ENCODE assay signal across 22 cellular contexts in the genomic region with DNA sequence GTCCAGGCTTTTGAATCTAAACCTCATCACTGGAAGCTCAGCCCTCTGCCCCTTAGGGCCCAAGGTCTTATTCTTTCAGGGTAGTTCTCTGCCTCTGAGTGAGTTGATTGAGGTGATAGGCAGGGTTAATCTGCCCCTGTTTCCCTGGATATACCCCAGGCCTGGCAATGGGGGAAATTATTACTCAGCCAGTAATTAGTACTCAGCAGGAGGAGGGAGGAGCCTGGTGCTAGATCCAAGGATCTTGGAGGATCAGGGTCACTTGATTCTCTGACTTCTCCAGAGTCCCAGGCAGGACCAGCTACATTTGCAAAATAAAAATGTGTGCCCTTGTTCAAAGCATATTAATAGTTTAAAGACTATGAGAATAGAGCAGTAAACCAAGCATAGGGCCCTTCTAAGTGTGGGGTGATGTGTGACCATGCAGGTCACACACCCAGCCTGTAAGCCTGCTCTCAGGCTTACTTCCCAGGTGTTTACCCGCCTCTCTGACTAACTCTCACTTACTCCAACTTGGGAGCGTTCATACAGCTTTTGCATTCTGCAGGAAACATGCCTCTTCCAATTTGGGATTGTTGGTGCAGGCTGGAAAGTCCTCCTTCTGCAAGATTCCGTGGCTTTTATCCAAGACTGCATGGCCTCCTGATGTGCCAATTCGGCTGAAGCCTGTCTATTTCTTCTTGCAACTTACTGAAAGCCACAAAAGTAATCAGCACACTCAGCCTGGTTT. TPM values are rescaled to one million over a fixed set of nuclear protein-coding genes. Genes with fewer than 3 reads are reported as not detected.
DNase-seq lines count a peak whose midpoint lies in the region; ATAC-seq and TF ChIP-seq lines count a peak whose summit lies in the region.
"Had no signal": no experiment of that assay in that cellular context is flagged by ENCODE, and none has a peak within 500 bp of the region (broad histone marks: within the 10 kb centered on the region; RNA-seq: fewer than 3 reads in every experiment).

No MANE protein-coding gene starts in this region.

- H3K27ac ChIP-seq in foreskin keratinocyte (peak overlapping the region; percentile 75), transverse colon (peak overlapping the region; percentile 51 to 65 (median 62))
- H3K27ac ChIP-seq: C4-2B, gastrocnemius medialis, ovary, testis had no signal

- ATAC-seq in foreskin keratinocyte (peak; percentile 70), GM19455 (IDR thresholded peaks at IDR 0.05; ENCODE audit: unreplicated experiment) (no peak)
- ATAC-seq: gastrocnemius medialis, WTC11 had no signal

- no peak for TF ChIP-seq POLR2A in transverse colon (IDR thresholded peaks at IDR 0.05)

- no peak overlapping the region for H3K4me3 ChIP-seq in transverse colon
- H3K4me3 ChIP-seq: gastrocnemius medialis, ovary, testis had no signal

- no peaks in the 10 kb centered on the region for H3K9me3 ChIP-seq in transverse colon
- H3K9me3 ChIP-seq: gastrocnemius medialis, ovary, testis had no signal

- in situ Hi-C loops in transverse colon (cut with MboI; ENCODE audit: low pct_ligation_motif_present in 1 of 4, low pct_unique_long_range_greater_than_20kb in 1 of 4, low sequenced_read_pairs in 3 of 4), result loop anchor here in 1 of 4 donors (10.0 kb wide), 1 partner anchor 110 kb away; no protein-coding TSS in a partner anchor

- TF ChIP-seq EP300 in transverse colon (IDR thresholded peaks at IDR 0.05; ENCODE audit: low read depth), result no peak

- H3K36me3 Mint-ChIP-seq in progenitor cell of endocrine pancreas (ENCODE audit: insufficient read depth), result peaks cover 2% of the 10 kb centered on the region
- H3K36me3 Mint-ChIP-seq: WTC11 had no signal

- no peak overlapping the region for H3K4me3 Mint-ChIP-seq in progenitor cell of endocrine pancreas (ENCODE audit: low read depth)
- H3K4me3 Mint-ChIP-seq: central memory CD8-positive, alpha-beta T cell; WTC11 had no signal

- H3K4me1 Mint-ChIP-seq in progenitor cell of endocrine pancreas (ENCODE audit: low read depth), result peaks cover 4% of the 10 kb centered on the region
- H3K4me1 Mint-ChIP-seq: central memory CD8-positive, alpha-beta T cell had no signal

- H3K27me3 ChIP-seq in foreskin keratinocyte, result no peaks in the 10 kb centered on the region
- H3K27me3 ChIP-seq in transverse colon, result no peaks in the 10 kb centered on the region
- H3K27me3 ChIP-seq: gastrocnemius medialis, ovary, testis had no signal

- DNase-seq in DMS79 treated with DMSO at 0.1 percent for 48 hours (lab: John Stamatoyannopoulos, UW), result peak; percentile 70
- DNase-seq in DMS79 (lab: John Stamatoyannopoulos, UW), result no peak
- peak; percentile 46 for DNase-seq in astrocyte of the hippocampus (ENCODE audit: low read depth, low spot score)
- DNase-seq in foreskin keratinocyte, result peak; percentile 70 to 77
- no peak for DNase-seq in transverse colon
- DNase-seq in OCI-M2 (lab: John Stamatoyannopoulos, UW; ENCODE audit: unreplicated experiment), result no peak
- no peak for DNase-seq in progenitor cell of endocrine pancreas (ENCODE audit: low spot score, unreplicated experiment)
- DNase-seq: 8988T; DMS53; gastrocnemius medialis; left cardiac atrium; NCI-H2171; NCI-H82; ovary; stimulated activated CD4-positive, alpha-beta T cell treated with anti-CD3 and anti-CD28 coated beads, Interleukin-4, amount 100 ng/mL, for 24 hours; stimulated activated CD8-positive, alpha-beta memory T cell treated with anti-CD3 and anti-CD28 coated beads, Interleukin-4, amount 100 ng/mL, for 48 hours; T-helper 1 cell; testis had no signal

- no peaks in the 10 kb centered on the region for H3K27me3 Mint-ChIP-seq in progenitor cell of endocrine pancreas
- H3K27me3 Mint-ChIP-seq: central memory CD8-positive, alpha-beta T cell had no signal

- no peak overlapping the region for H3K27ac Mint-ChIP-seq in progenitor cell of endocrine pancreas
- H3K27ac Mint-ChIP-seq: WTC11 had no signal

- H3K36me3 ChIP-seq in transverse colon, result no peaks in the 10 kb centered on the region
- H3K36me3 ChIP-seq: gastrocnemius medialis, ovary had no signal

- H3K9me3 Mint-ChIP-seq in progenitor cell of endocrine pancreas (ENCODE audit: low read depth), result peaks cover 2% of the 10 kb centered on the region
- H3K9me3 Mint-ChIP-seq: central memory CD8-positive, alpha-beta T cell; WTC11 had no signal

- peaks cover 30% of the 10 kb centered on the region for H3K4me1 ChIP-seq in foreskin keratinocyte
- peaks cover 3 to 20% (median 15%) of the 10 kb centered on the region in 4 donors for H3K4me1 ChIP-seq in transverse colon
- H3K4me1 ChIP-seq: gastrocnemius medialis had no signal

- 44 to 72% methylated on average over 2 to 4 of the region's 4 CpGs for WGBS in transverse colon (ENCODE audit: low coverage in 1 of 2), 2 donors

- intact Hi-C loops in transverse colon (cut with DNase I; ENCODE audit: low total_unique reads), result no loop called here

- TF ChIP-seq CTCF in foreskin keratinocyte (conservative IDR thresholded peaks at IDR 0.05) (no peak), transverse colon (IDR thresholded peaks at IDR 0.05) (no peak), progenitor cell of endocrine pancreas (IDR thresholded peaks at IDR 0.05; ENCODE audit: unreplicated experiment) (no peak)

RNA-seq across cellular contexts. Expression of a gene that starts 7.9 kb away (rescaled TPM):
- total RNA-seq in foreskin keratinocyte (123 and 130 TPM in 2 replicates), transverse colon (100 to 1,000 TPM in 3 of 4 donors, 10 to 100 TPM in 1; 87.2 to 152 (median 131) TPM), progenitor cell of endocrine pancreas (105 and 113 TPM in 2 replicates)
- polyA plus RNA-seq in foreskin keratinocyte, result 93.2 and 103 TPM in 2 replicates

Comparison
In these comparisons a context has a peak if more than half of its experiments do, and no peak if none do; other contexts are left out.
1. DNase-seq: peak in DMS79 treated with DMSO at 0.1 percent for 48 hours (single experiment), astrocyte of the hippocampus (single experiment) and foreskin keratinocyte (2 of 2); none in DMS79 (single experiment), transverse colon (single experiment), OCI-M2 (single experiment) and progenitor cell of endocrine pancreas (single experiment).